Comparison of ENCODE assay signal across 21 cellular contexts in the genomic region with DNA sequence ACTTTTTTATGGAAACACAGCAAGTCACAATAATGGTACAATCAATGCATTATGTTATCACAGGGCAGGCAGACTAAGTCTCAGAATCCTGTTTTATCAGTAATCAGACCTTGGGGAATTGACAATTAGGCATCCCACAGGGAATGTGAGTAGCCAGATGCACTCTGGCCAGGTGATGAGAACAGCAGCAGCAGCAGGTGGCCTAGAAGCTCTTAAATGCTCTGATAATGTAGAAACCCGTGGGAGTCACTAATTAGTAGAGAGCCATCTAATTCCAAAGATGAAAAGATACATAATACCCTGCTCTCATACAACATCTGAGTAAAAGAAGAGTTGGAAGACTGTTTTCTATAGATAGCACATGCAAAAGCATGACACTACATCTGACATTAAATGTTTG. TPM values are rescaled to one million over a fixed set of nuclear protein-coding genes. Genes with fewer than 3 reads are reported as not detected.
DNase-seq lines count a peak whose midpoint lies in the region; ATAC-seq and FAIRE-seq lines count a peak whose summit lies in the region.
"Had no signal": no experiment of that assay in that cellular context is flagged by ENCODE, and none has a peak within 500 bp of the region (broad histone marks: within the 10 kb centered on the region; RNA-seq: fewer than 3 reads in every experiment).

No MANE protein-coding gene starts in this region.

- H3K18ac ChIP-seq in mesenchymal stem cell (ENCODE audit: low read depth in 1 of 2, low read length in 2 of 2) = no peak overlapping the region

- H3K4me1 ChIP-seq in mesenchymal stem cell (ENCODE audit: control insufficient read depth, insufficient read depth, low read depth, low read length) = peaks cover 2% of the 10 kb centered on the region

- ATAC-seq in HG03095 (IDR thresholded peaks at IDR 0.05; ENCODE audit: unreplicated experiment) = no peak
- ATAC-seq in HG03439 (IDR thresholded peaks at IDR 0.05; ENCODE audit: unreplicated experiment) = no peak
- ATAC-seq: HCT116, left colon had no signal

- H4K8ac ChIP-seq in mesenchymal stem cell (ENCODE audit: low read length) = peak overlapping the region; percentile 35

- no peak overlapping the region for H2AK5ac ChIP-seq in mesenchymal stem cell (ENCODE audit: low read length, severe bottlenecking)

- no peak overlapping the region for H3K14ac ChIP-seq in mesenchymal stem cell (ENCODE audit: low read length in 2 of 2)

- H2BK15ac ChIP-seq in mesenchymal stem cell (ENCODE audit: low read depth, poor library complexity, severe bottlenecking) = no peak overlapping the region

- no peak for FAIRE-seq in RCC 7860 (lab: Jason Lieb, UNC)
- FAIRE-seq: bronchial epithelial cell, GM12892 had no signal

- H3K9ac ChIP-seq in mesenchymal stem cell (ENCODE audit: low read length) = peak overlapping the region; percentile 77

- H3K36me3 ChIP-seq in mesenchymal stem cell (ENCODE audit: control insufficient read depth in 1 of 2, insufficient read depth in 2 of 2, low read depth in 1 of 2, low read length in 2 of 2) = no peaks in the 10 kb centered on the region

- H2AFZ ChIP-seq in mesenchymal stem cell (ENCODE audit: low read depth, low read length) = no peak overlapping the region

- peaks cover 4% of the 10 kb centered on the region for H3K79me1 ChIP-seq in mesenchymal stem cell (replicated peaks; ENCODE audit: low read length, poor library complexity, severe bottlenecking)

- no peak overlapping the region for H3K23ac ChIP-seq in mesenchymal stem cell (ENCODE audit: low read length in 2 of 2)

- no peaks in the 10 kb centered on the region for H3K9me3 ChIP-seq in mesenchymal stem cell (ENCODE audit: control insufficient read depth, low read length)
- H3K9me3 ChIP-seq: spleen had no signal

- no peak overlapping the region for H4K91ac ChIP-seq in mesenchymal stem cell (ENCODE audit: low read length)

- DNase-seq in NCI-H2107 treated with DMSO at 0.1 percent for 48 hours (lab: John Stamatoyannopoulos, UW; ENCODE audit: unreplicated experiment) (peak; percentile 38), NCI-H2107 (lab: John Stamatoyannopoulos, UW) (no peak), NCI-H1417 (lab: John Stamatoyannopoulos, UW) (peak; percentile 20 to 94 (median 73)), NCI-H748 treated with DMSO at 0.1 percent for 48 hours (lab: John Stamatoyannopoulos, UW) (peak; percentile 68), mesenchymal stem cell (no peak), RCC 7860 (ENCODE audit: low spot score) (no peak)
- DNase-seq: activated CD4-positive, alpha-beta T cell treated with anti-CD3 and anti-CD28 coated beads, Interleukin-2, amount 50 U/mL, for 4 hours; activated naive CD8-positive, alpha-beta T cell treated with anti-CD3 and anti-CD28 coated beads, Interleukin-2, amount 10 ng/mL, durations not matched to agents 7 days and 5 days; activated T-cell treated with anti-CD3 and anti-CD28 coated beads, Interleukin-2, amount 50 U/mL, for 24 hours; CD4-positive, CD25-positive, alpha-beta regulatory T cell; GDM1; left colon; MV-4-11; spleen; stimulated activated naive CD4-positive, alpha-beta T cell had no signal

- peak overlapping the region; percentile 10 for H3K4me2 ChIP-seq in mesenchymal stem cell (ENCODE audit: low read length, poor library complexity, severe bottlenecking)

- H3K27me3 ChIP-seq in mesenchymal stem cell (ENCODE audit: control insufficient read depth in 1 of 2, insufficient read depth in 1 of 2, low read length in 2 of 2) = no peaks in the 10 kb centered on the region
- H3K27me3 ChIP-seq: spleen had no signal

- H2BK120ac ChIP-seq in mesenchymal stem cell (ENCODE audit: low read depth, low read length) = no peak overlapping the region

- no peak overlapping the region for H3K4ac ChIP-seq in mesenchymal stem cell (ENCODE audit: low read depth in 1 of 2, low read length in 2 of 2)

- no peak overlapping the region for H2BK5ac ChIP-seq in mesenchymal stem cell (ENCODE audit: low read depth, low read length, poor library complexity, severe bottlenecking)

- peak overlapping the region in 1 of 2 experiments; percentile 64 for H3K4me3 ChIP-seq in mesenchymal stem cell (ENCODE audit: insufficient read depth in 1 of 2, low read depth in 1 of 2, low read length in 2 of 2)
- H3K4me3 ChIP-seq: spleen had no signal

- H2BK12ac ChIP-seq in mesenchymal stem cell (ENCODE audit: low read length in 2 of 2) = peak overlapping the region in 1 of 2 experiments; percentile 83

- WGBS in mesenchymal stem cell = no CpG with 5 or more reads among the region's 1 CpG

- no peak overlapping the region for H3K27ac ChIP-seq in mesenchymal stem cell (ENCODE audit: low read length, poor library complexity, severe bottlenecking)
- H3K27ac ChIP-seq: 22Rv1, spleen had no signal

RNA-seq across cellular contexts. Expression of a gene that starts 12.6 kb away (rescaled TPM):
- 2.8 TPM for polyA plus RNA-seq in mesenchymal stem cell (2013, experiment 1 of 2)
- 2.5 TPM for polyA plus RNA-seq in mesenchymal stem cell (2013, experiment 2 of 2)

Comparison
In these comparisons a context has a peak if more than half of its experiments do, and no peak if none do; other contexts are left out.
1. DNase-seq: peak in NCI-H2107 treated with DMSO at 0.1 percent for 48 hours (single experiment), NCI-H1417 (3 of 3) and NCI-H748 treated with DMSO at 0.1 percent for 48 hours (single experiment); none in NCI-H2107 (single experiment), mesenchymal stem cell (single experiment) and RCC 7860 (single experiment).